Comparison of ENCODE assay signal across 1 cellular context in the genomic region with DNA sequence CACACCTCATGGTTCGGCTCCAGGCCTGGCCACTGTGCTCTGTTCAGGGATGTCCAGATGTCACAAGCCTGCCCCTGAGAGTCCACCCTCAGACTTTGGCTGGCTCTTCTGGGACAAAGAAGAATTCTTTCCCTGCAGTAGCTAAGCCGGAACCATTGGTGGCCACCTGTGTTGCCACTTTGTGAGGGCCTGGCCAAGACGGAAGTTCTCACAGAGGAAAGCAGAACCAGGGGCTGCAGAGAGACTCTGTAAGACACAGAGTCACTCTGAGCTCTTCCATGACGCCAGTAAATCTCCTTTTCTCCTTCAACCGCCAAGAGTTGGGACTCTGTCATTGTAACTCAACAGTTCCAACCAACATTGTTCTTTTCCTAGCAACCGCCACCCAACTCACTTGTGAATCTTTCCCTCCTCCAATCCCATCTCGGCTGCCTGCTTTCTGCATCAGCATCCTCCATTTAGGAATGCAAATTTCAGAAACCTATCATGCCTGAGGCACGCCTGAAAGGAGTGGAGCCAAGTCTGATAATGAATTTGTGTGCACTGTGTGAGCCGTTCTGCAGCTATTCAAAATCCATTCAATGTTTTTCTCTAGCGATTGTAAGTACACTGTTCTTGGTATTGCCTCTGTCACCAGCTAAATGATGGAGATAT.
TF ChIP-seq lines count a peak whose summit lies in the region.

No MANE protein-coding gene starts in this region.

TF ChIP-seq in SK-N-SH, 30 proteins besides CTCF, POLR2A, EP300 and RAD21 (continued from another document):
- TF ChIP-seq ZBTB33 (IDR thresholded peaks at IDR 0.05; ENCODE audit: borderline replicate concordance, low read depth) (no peak), NFIC (IDR thresholded peaks at IDR 0.05; ENCODE audit: borderline replicate concordance) (peak; percentile 31; the same call in 1 of the 2 replicates), FOSL2 (IDR thresholded peaks at IDR 0.05; ENCODE audit: borderline replicate concordance, low read depth) (0 out of 2 replicates have a peak, but pooled peaks have one; percentile 9), MXI1 (IDR thresholded peaks at IDR 0.05; ENCODE audit: low read depth, low read length) (no peak), TEAD4 (IDR thresholded peaks at IDR 0.05; ENCODE audit: borderline replicate concordance, insufficient read depth) (peak; percentile 10; the same call in 1 of the 2 replicates)
